8 cellular contexts compared by ENCODE assay signal in the genomic region with DNA sequence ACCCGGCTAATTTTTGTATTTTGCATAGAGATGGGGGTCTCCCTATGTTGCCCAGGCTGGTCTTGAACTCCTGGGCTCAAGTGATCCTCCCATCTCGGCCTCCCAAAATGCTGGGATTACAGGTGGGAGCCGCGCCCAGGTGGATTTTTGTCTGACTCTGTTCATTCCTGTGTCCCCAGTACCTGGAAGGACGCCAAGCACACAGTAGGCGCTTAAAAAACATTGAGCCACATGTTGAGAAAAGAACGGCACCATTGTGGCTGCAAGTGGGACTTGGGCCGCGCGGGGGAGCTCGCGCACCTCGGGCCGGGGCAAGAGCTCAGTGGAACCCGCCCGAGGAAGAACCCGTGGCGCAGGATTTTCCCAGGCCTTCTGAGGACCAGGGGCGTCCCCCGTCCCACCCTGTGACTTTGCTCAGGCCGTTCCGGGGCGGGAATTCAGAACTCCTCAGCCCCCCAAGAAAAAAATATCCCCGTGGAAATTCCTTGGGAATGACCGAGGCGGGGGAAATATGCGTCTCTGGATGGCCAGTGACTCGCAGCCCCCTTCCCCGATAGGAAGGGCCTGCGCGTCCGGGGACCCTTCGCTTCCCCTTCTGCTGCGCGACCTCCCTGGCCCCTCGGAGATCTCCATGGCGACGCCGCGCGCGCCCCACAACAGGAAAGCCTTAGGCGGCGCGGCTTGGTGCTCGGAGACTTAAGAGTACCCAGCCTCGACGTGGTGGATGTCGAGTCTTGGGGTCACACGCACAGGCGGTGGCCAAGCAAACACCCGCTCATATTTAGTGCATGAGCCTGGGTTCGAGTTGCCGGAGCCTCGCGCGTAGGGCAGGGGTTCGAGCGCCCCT. TPM values are rescaled to one million over a fixed set of nuclear protein-coding genes. Genes with fewer than 3 reads are reported as not detected.
DNase-seq lines count a peak whose midpoint lies in the region; ATAC-seq, FAIRE-seq and TF ChIP-seq lines count a peak whose summit lies in the region.

No MANE protein-coding gene starts in this region.

- TF ChIP-seq POLR2A in lower leg skin (IDR thresholded peaks at IDR 0.05) = no peak

- FAIRE-seq in D721Med (lab: Jason Lieb, UNC) = no peak

- 4 to 6% methylated on average over 49 to 58 of the region's 59 CpGs for WGBS in lower leg skin, 2 donors

- peak overlapping the region; percentile 76 for H3K4me3 Mint-ChIP-seq in HFFc6

- no peak for ATAC-seq in HG03457 (IDR thresholded peaks at IDR 0.05; ENCODE audit: unreplicated experiment)

- DNase-seq in D721Med (ENCODE audit: insufficient read length, low spot score) (peak; percentile 76), HFFc6 (peak; percentile 61), NCI-H69 (lab: John Stamatoyannopoulos, UW) (peak; percentile 81), dermis microvascular lymphatic vessel endothelial cell (ENCODE audit: low read depth in 2 of 2) (peak; percentile 51 to 92), lower leg skin (ENCODE audit: low spot score in 2 of 2) (peak; percentile 89 to 98)
- DNase-seq in activated CD4-positive, alpha-beta T cell treated with anti-CD3 and anti-CD28 coated beads, Interleukin-2, amount 50 U/mL, for 48 hours = peak; percentile 94 to 96
- DNase-seq in stimulated activated CD4-positive, alpha-beta T cell treated with anti-CD3 and anti-CD28 coated beads, Interleukin-2, amount 100 ng/mL, for 48 hours = peak; percentile 91 to 92

- peaks cover 3% of the 10 kb centered on the region; the same call in 1 of the 2 replicates for H3K27me3 Mint-ChIP-seq in HFFc6 (ENCODE audit: insufficient read depth)

- peak overlapping the region; percentile 64 for H3K27ac Mint-ChIP-seq in HFFc6

- intact Hi-C loops in lower leg skin (cut with DNase I; ENCODE audit: low total_unique reads) = loop anchor here (2.0 kb wide), 1 partner anchor 119 kb away; no protein-coding TSS in a partner anchor

- H3K4me1 Mint-ChIP-seq in HFFc6 (ENCODE audit: low read depth) = peaks cover 10% of the 10 kb centered on the region

- peak overlapping the region; percentile 35 for H3K4me3 ChIP-seq in lower leg skin (ENCODE audit: low read depth, poor library complexity, severe bottlenecking)

- TF ChIP-seq CTCF in D721Med (IDR thresholded peaks at IDR 0.05; ENCODE audit: insufficient read depth, missing control alignments) (peak; percentile 84), HFFc6 (IDR thresholded peaks at IDR 0.05) (peak; percentile 95), lower leg skin (IDR thresholded peaks at IDR 0.05) (peak in 1 of 3 donors; percentile 67)

- H3K36me3 Mint-ChIP-seq in HFFc6 (ENCODE audit: low read depth) = no peaks in the 10 kb centered on the region

- H3K9me3 Mint-ChIP-seq in HFFc6 = no peaks in the 10 kb centered on the region

RNA-seq across cellular contexts. Expression of a gene that starts 1.4 kb away (rescaled TPM):
- total RNA-seq in HFFc6 (2021; fragmentation: NEBNext Ultra II Directional; extraction: Animal tissue kit (Norgen Biotek cat#: 25700)) = 10 to 100 TPM in 1 of 6 experiments, 1 to 10 TPM in 5; 5.0 to 10.1 (median 8.5) TPM
- total RNA-seq in dermis microvascular lymphatic vessel endothelial cell (5.8 and 7.8 TPM in 2 replicates), lower leg skin (10 to 100 TPM in 1 of 4 donors, 1 to 10 TPM in 3; 5.1 to 19.0 (median 6.7) TPM)

RNA-seq across cellular contexts. Expression of a gene that starts 17.2 kb away (rescaled TPM):
- total RNA-seq in HFFc6 (2021; fragmentation: NEBNext Ultra II Directional; extraction: Animal tissue kit (Norgen Biotek cat#: 25700)) = 1 to 10 TPM in 1 of 6 experiments, under 1 TPM in 5; 0.19 to 1.0 (median 0.74) TPM
- total RNA-seq in dermis microvascular lymphatic vessel endothelial cell = 0.13 and 0.26 TPM in 2 replicates
- under 1 TPM in 1 of 4 donors, not detected in 3; 0.38 TPM for total RNA-seq in lower leg skin

RNA-seq across cellular contexts. Expression of a gene that starts 17.5 kb away (rescaled TPM):
- 10 to 100 TPM; 69.5 to 83.0 (median 72.0) TPM for total RNA-seq in HFFc6 (2021; fragmentation: NEBNext Ultra II Directional; extraction: Animal tissue kit (Norgen Biotek cat#: 25700))
- total RNA-seq in dermis microvascular lymphatic vessel endothelial cell = 17.1 and 20.7 TPM in 2 replicates
- total RNA-seq in lower leg skin = 10 to 100 TPM; 77.2 to 90.8 (median 83.5) TPM

RNA-seq across cellular contexts. Expression of a gene that starts 20.2 kb away (rescaled TPM):
- 10 to 100 TPM; 14.0 to 38.4 (median 14.4) TPM for total RNA-seq in HFFc6 (2021; fragmentation: NEBNext Ultra II Directional; extraction: Animal tissue kit (Norgen Biotek cat#: 25700))
- under 0.01 TPM in 1 of 2 replicates, not detected in the other for total RNA-seq in dermis microvascular lymphatic vessel endothelial cell
- total RNA-seq in lower leg skin = under 1 TPM in 2 of 4 donors, not detected in 2; 0.13 to 0.20 TPM

RNA-seq across cellular contexts. Expression of a gene that starts 38.4 kb away (rescaled TPM):
- total RNA-seq in HFFc6 (2021; fragmentation: NEBNext Ultra II Directional; extraction: Animal tissue kit (Norgen Biotek cat#: 25700)) = 10 to 100 TPM; 16.8 to 22.0 (median 20.5) TPM
- total RNA-seq in dermis microvascular lymphatic vessel endothelial cell (0.39 and 0.76 TPM in 2 replicates), lower leg skin (10 to 100 TPM in 2 of 4 donors, 1 to 10 TPM in 2; 4.5 to 11.4 (median 8.2) TPM)
